In genomic region chr4:25914670-25915358, GRCh38 we compare ENCODE assay signal across 8 cellular contexts. TPM values are rescaled to one million over a fixed set of nuclear protein-coding genes. Genes with fewer than 3 reads are reported as not detected.
DNase-seq lines count a peak whose midpoint lies in the region; ATAC-seq and TF ChIP-seq lines count a peak whose summit lies in the region.

No MANE protein-coding gene starts in this region.

- 56 to 59% methylated on average over 8 of the region's 8 CpGs for WGBS in esophagus squamous epithelium, 2 donors

- peaks cover 4 to 20% (median 7%) of the 10 kb centered on the region in 4 donors for H3K4me1 ChIP-seq in Peyer's patch
- H3K4me1 ChIP-seq in esophagus squamous epithelium, result peaks cover 11 to 23% (median 13%) of the 10 kb centered on the region in 3 donors
- peaks cover 15 to 19% of the 10 kb centered on the region in 2 donors for H3K4me1 ChIP-seq in gastrocnemius medialis

- TF ChIP-seq POLR2A in Peyer's patch (IDR thresholded peaks at IDR 0.05) (no peak), esophagus squamous epithelium (IDR thresholded peaks at IDR 0.05) (no peak), gastrocnemius medialis (IDR thresholded peaks at IDR 0.05) (no peak)

- no peaks in the 10 kb centered on the region for H3K9me3 Mint-ChIP-seq in T-helper 2 cell treated with Interferon-gamma antibody and Interleukin-4, amounts not matched to agents 5 μg/mL and 100 μg/mL, for 36 hours

- no peaks in the 10 kb centered on the region for H3K9me3 ChIP-seq in Peyer's patch
- H3K9me3 ChIP-seq in esophagus squamous epithelium, result no peaks in the 10 kb centered on the region
- H3K9me3 ChIP-seq in gastrocnemius medialis, result no peaks in the 10 kb centered on the region

- no peak for DNase-seq in T-helper 2 cell treated with Interferon-gamma antibody and Interleukin-4, amounts not matched to agents 5 μg/mL and 100 μg/mL, for 36 hours (ENCODE audit: low spot score)
- DNase-seq in T-helper 2 cell, result no peak
- no peak for DNase-seq in Peyer's patch
- no peak for DNase-seq in esophagus squamous epithelium (lab: John Stamatoyannopoulos, UW)
- DNase-seq in gastrocnemius medialis, result no peak
- DNase-seq in mesenteric fat pad (ENCODE audit: low spot score), result no peak
- DNase-seq in C1 segment of cervical spinal cord (lab: John Stamatoyannopoulos, UW), result no peak

- H3K36me3 ChIP-seq in Peyer's patch, result no peaks in the 10 kb centered on the region
- H3K36me3 ChIP-seq in esophagus squamous epithelium, result no peaks in the 10 kb centered on the region
- H3K36me3 ChIP-seq in gastrocnemius medialis, result no peaks in the 10 kb centered on the region

- H3K27ac Mint-ChIP-seq in T-helper 2 cell treated with Interferon-gamma antibody and Interleukin-4, amounts not matched to agents 5 μg/mL and 100 μg/mL, for 36 hours, result peak overlapping the region; percentile 95

- H3K36me3 Mint-ChIP-seq in T-helper 2 cell treated with Interferon-gamma antibody and Interleukin-4, amounts not matched to agents 5 μg/mL and 100 μg/mL, for 36 hours (ENCODE audit: low read depth), result peaks cover 2% of the 10 kb centered on the region

- peak overlapping the region; percentile 60 to 75 (median 64) for H3K4me3 ChIP-seq in Peyer's patch
- H3K4me3 ChIP-seq in esophagus squamous epithelium, result peak overlapping the region; percentile 61 to 82 (median 64)
- peak overlapping the region; percentile 72 to 83 (median 76) for H3K4me3 ChIP-seq in gastrocnemius medialis

- ATAC-seq in gastrocnemius medialis (peak in 1 of 2 donors; percentile 2), HG03139 (IDR thresholded peaks at IDR 0.05; ENCODE audit: unreplicated experiment) (no peak)

- peak overlapping the region; percentile 96 for H3K4me3 Mint-ChIP-seq in T-helper 2 cell treated with Interferon-gamma antibody and Interleukin-4, amounts not matched to agents 5 μg/mL and 100 μg/mL, for 36 hours

- H3K27me3 Mint-ChIP-seq in T-helper 2 cell treated with Interferon-gamma antibody and Interleukin-4, amounts not matched to agents 5 μg/mL and 100 μg/mL, for 36 hours (ENCODE audit: low read depth), result peaks cover 2% of the 10 kb centered on the region

- in situ Hi-C loops in gastrocnemius medialis (cut with MboI; ENCODE audit: low sequenced_read_pairs in 4 of 4), result loop anchor here in 3 of 4 donors (25.0 kb wide), 3 partner anchors 497 to 1328 kb away; partner anchors contain the start of genes STIM2 (in 3 of the 3) and DHX15 (in 1 of the 3)

- intact Hi-C loops in esophagus squamous epithelium (cut with DNase I) (no loop called here), gastrocnemius medialis (cut with DNase I; ENCODE audit: low total_unique reads) (loop anchor here (1.0 to 5.0 kb wide), 4 partner anchors 14 to 946 kb away; partner anchors contain the start of genes ANAPC4 and STIM2)

- no peaks in the 10 kb centered on the region for H3K27me3 ChIP-seq in Peyer's patch
- peaks cover 0 to 15% (median 0%) of the 10 kb centered on the region in 4 donors for H3K27me3 ChIP-seq in esophagus squamous epithelium
- no peaks in the 10 kb centered on the region for H3K27me3 ChIP-seq in gastrocnemius medialis

- TF ChIP-seq CTCF in Peyer's patch (IDR thresholded peaks at IDR 0.05) (no peak), esophagus squamous epithelium (IDR thresholded peaks at IDR 0.05) (no peak), gastrocnemius medialis (IDR thresholded peaks at IDR 0.05 in 4 of 5, conservative IDR thresholded peaks at IDR 0.05 in 1 of 5) (no peak)

- H3K27ac ChIP-seq in Peyer's patch (peak overlapping the region; percentile 90 to 98 (median 92)), esophagus squamous epithelium (peak overlapping the region; percentile 86 to 97 (median 88)), gastrocnemius medialis (peak overlapping the region; percentile 87 to 97 (median 90))

- peaks cover 11% of the 10 kb centered on the region for H3K4me1 Mint-ChIP-seq in T-helper 2 cell treated with Interferon-gamma antibody and Interleukin-4, amounts not matched to agents 5 μg/mL and 100 μg/mL, for 36 hours (ENCODE audit: low read depth)

RNA-seq across cellular contexts. Expression of gene SMIM20, which starts 0.8 kb away (rescaled TPM):
- 10 to 100 TPM; 11.6 to 55.7 (median 31.3) TPM for total RNA-seq in Peyer's patch
- 10 to 100 TPM in 3 of 4 donors, 1 to 10 TPM in 1; 3.6 to 19.8 (median 15.5) TPM for total RNA-seq in esophagus squamous epithelium
- 10 to 100 TPM; 36.4 to 59.4 (median 48.3) TPM for total RNA-seq in gastrocnemius medialis
- 25.7 TPM for total RNA-seq in mesenteric fat pad

RNA-seq across cellular contexts. Expression of gene SEL1L3, which starts 52.0 kb away (rescaled TPM):
- total RNA-seq in Peyer's patch (100 to 1,000 TPM in 3 of 4 donors, 10 to 100 TPM in 1; 91.4 to 194 (median 134) TPM), esophagus squamous epithelium (10 to 100 TPM in 1 of 4 donors, 1 to 10 TPM in 3; 6.9 to 13.5 (median 7.5) TPM), gastrocnemius medialis (1 to 10 TPM in 3 of 4 donors, under 1 TPM in 1; 0.73 to 4.1 (median 2.2) TPM), mesenteric fat pad (13.7 TPM)
